28 cellular contexts compared by ENCODE assay signal in genomic region chr18:56992777-56993176, GRCh38.
DNase-seq lines count a peak whose midpoint lies in the region; FAIRE-seq and TF ChIP-seq lines count a peak whose summit lies in the region.
"Had no signal": no experiment of that assay in that cellular context is flagged by ENCODE, and none has a peak within 500 bp of the region (broad histone marks: within the 10 kb centered on the region; RNA-seq: fewer than 3 reads in every experiment).

No MANE protein-coding gene starts in this region.

- intact Hi-C loops in MCF 10A (cut with micrococcal nuclease), result no loop called here
- intact Hi-C loops in breast epithelium (cut with DNase I; ENCODE audit: low total_unique reads), result no loop called here

- no peak for TF ChIP-seq POLR2A in breast epithelium (IDR thresholded peaks at IDR 0.05)

- BruUV-seq in MCF 10A (replicated peaks; lab: Mats Ljungman, UMichigan), result no TSS peak

- H3K36me3 ChIP-seq in breast epithelium (no peaks in the 10 kb centered on the region), bronchial epithelial cell (ENCODE audit: control insufficient read depth, insufficient read depth, low read length) (no peaks in the 10 kb centered on the region)
- H3K36me3 ChIP-seq: gastroesophageal sphincter, suprapubic skin, WERI-Rb-1 had no signal

- H3K27me3 Mint-ChIP-seq in MCF 10A (ENCODE audit: insufficient read depth, unreplicated experiment) (no peaks in the 10 kb centered on the region), mesothelial cell of epicardium (ENCODE audit: low read depth) (no peaks in the 10 kb centered on the region)
- H3K27me3 Mint-ChIP-seq: B cell, progenitor cell of endocrine pancreas, T-helper 17 cell had no signal

- no peak overlapping the region for H3K27ac Mint-ChIP-seq in MCF 10A (ENCODE audit: low read depth, unreplicated experiment)
- no peak overlapping the region for H3K27ac Mint-ChIP-seq in mesothelial cell of epicardium
- H3K27ac Mint-ChIP-seq: B cell, nephron progenitor cell, progenitor cell of endocrine pancreas, T-helper 17 cell had no signal

- H3K4me1 ChIP-seq in breast epithelium, result no peaks in the 10 kb centered on the region
- H3K4me1 ChIP-seq: gastroesophageal sphincter had no signal

- H3K27ac ChIP-seq in breast epithelium, result no peak overlapping the region
- H3K27ac ChIP-seq: 22Rv1, gastroesophageal sphincter, KMS-11, suprapubic skin, WERI-Rb-1 had no signal

- H3K9me3 Mint-ChIP-seq in MCF 10A (ENCODE audit: unreplicated experiment), result no peaks in the 10 kb centered on the region
- peaks cover 4% of the 10 kb centered on the region for H3K9me3 Mint-ChIP-seq in mesothelial cell of epicardium
- H3K9me3 Mint-ChIP-seq: nephron progenitor cell had no signal

- H3K4me3 Mint-ChIP-seq in MCF 10A (ENCODE audit: unreplicated experiment) (no peak overlapping the region), mesothelial cell of epicardium (no peak overlapping the region)
- H3K4me3 Mint-ChIP-seq: B cell, nephron progenitor cell, T-helper 17 cell had no signal

- TF ChIP-seq CTCF in MCF 10A (IDR thresholded peaks at IDR 0.05; ENCODE audit: unreplicated experiment) (no peak), breast epithelium (IDR thresholded peaks at IDR 0.05) (no peak), bronchial epithelial cell (IDR thresholded peaks at IDR 0.05; ENCODE audit: insufficient read depth, low read length, severe bottlenecking) (no peak), mesothelial cell of epicardium (IDR thresholded peaks at IDR 0.05; ENCODE audit: unreplicated experiment) (no peak)

- H3K4me3 ChIP-seq in breast epithelium, result no peak overlapping the region
- H3K4me3 ChIP-seq in bronchial epithelial cell (ENCODE audit: low read depth, low read length), result no peak overlapping the region
- H3K4me3 ChIP-seq: gastroesophageal sphincter, suprapubic skin had no signal

- POLR2A ChIA-PET in MCF 10A (lab: Yijun Ruan, JAX), result interaction anchor here (0.7 to 2.2 kb wide), 2 partner anchors 10 to 21 kb away, joined by 3 to 9 read pairs; no protein-coding TSS in a partner anchor

- H3K36me3 Mint-ChIP-seq in MCF 10A (ENCODE audit: insufficient read depth, unreplicated experiment) (no peaks in the 10 kb centered on the region), mesothelial cell of epicardium (no peaks in the 10 kb centered on the region)

- no peaks in the 10 kb centered on the region for H3K9me3 ChIP-seq in breast epithelium
- H3K9me3 ChIP-seq: gastroesophageal sphincter, suprapubic skin had no signal

- no peak for FAIRE-seq in bronchial epithelial cell (lab: Jason Lieb, UNC)
- FAIRE-seq: endothelial cell of umbilical vein, G401.6 had no signal

- H3K27me3 ChIP-seq in breast epithelium (no peaks in the 10 kb centered on the region), bronchial epithelial cell (ENCODE audit: control insufficient read depth, insufficient read depth, low read length) (no peaks in the 10 kb centered on the region)
- H3K27me3 ChIP-seq: gastroesophageal sphincter, suprapubic skin had no signal

- peak; percentile 5 for DNase-seq in DMS 273 (lab: John Stamatoyannopoulos, UW; ENCODE audit: unreplicated experiment)
- no peak for DNase-seq in DMS 273 treated with DMSO at 0.1 percent for 48 hours (lab: John Stamatoyannopoulos, UW)
- peak; percentile 3 for DNase-seq in MCF 10A (ENCODE audit: unreplicated experiment)
- no peak for DNase-seq in breast epithelium (ENCODE audit: low spot score in 2 of 2)
- peak; percentile 45 for DNase-seq in bronchial epithelial cell (ENCODE audit: low read depth)
- no peak for DNase-seq in NCI-H226
- DNase-seq in mesothelial cell of epicardium (ENCODE audit: low spot score in 2 of 2, unreplicated experiment in 2 of 2), result no peak
- no peak for DNase-seq in NCI-H187 (lab: John Stamatoyannopoulos, UW)
- DNase-seq: activated naive CD4-positive, alpha-beta T cell; COR-L47; left cardiac atrium; midbrain; NCI-H1048; NCI-H446; nephron progenitor cell; SHP77; small intestine; stimulated activated CD4-positive, alpha-beta T cell treated with anti-CD3 and anti-CD28 coated beads, Interleukin-4, amount 100 ng/mL, for 24 hours; T-helper 17 cell; WERI-Rb-1 had no signal

- H3K4me1 Mint-ChIP-seq in MCF 10A (ENCODE audit: insufficient read depth, unreplicated experiment), result peaks cover 6% of the 10 kb centered on the region
- H3K4me1 Mint-ChIP-seq in mesothelial cell of epicardium, result no peaks in the 10 kb centered on the region
- H3K4me1 Mint-ChIP-seq: B cell, nephron progenitor cell had no signal

- CTCF ChIA-PET in MCF 10A (lab: Yijun Ruan, JAX), result interaction anchor here (0.6 to 0.8 kb wide), 2 partner anchors 8 to 10 kb away, joined by 3 read pairs; no protein-coding TSS in a partner anchor

Comparison
In these comparisons a context has a peak if more than half of its experiments do, and no peak if none do; other contexts are left out.
1. DNase-seq: peak in DMS 273 (single experiment), MCF 10A (single experiment) and bronchial epithelial cell (single experiment); none in DMS 273 treated with DMSO at 0.1 percent for 48 hours (single experiment), breast epithelium (0 of 2), NCI-H226 (single experiment), mesothelial cell of epicardium (0 of 2) and NCI-H187 (0 of 2).